24 cellular contexts compared by ENCODE assay signal in genomic region chr15:98941595-98942255, GRCh38.
DNase-seq lines count a peak whose midpoint lies in the region; ATAC-seq, FAIRE-seq and TF ChIP-seq lines count a peak whose summit lies in the region.
"Had no signal": no experiment of that assay in that cellular context is flagged by ENCODE, and none has a peak within 500 bp of the region (broad histone marks: within the 10 kb centered on the region; RNA-seq: fewer than 3 reads in every experiment).

No MANE protein-coding gene starts in this region.

- no peak overlapping the region for H3K4me3 ChIP-seq in LNCaP clone FGC (ENCODE audit: low read depth, low read length)
- no peak overlapping the region for H3K4me3 ChIP-seq in pancreas
- H3K4me3 ChIP-seq in upper lobe of right lung, result no peak overlapping the region

- WGBS in pancreas, 2 donors, result 54 to 55% methylated on average over 5 of the region's 5 CpGs

- no peaks in the 10 kb centered on the region for H3K27me3 ChIP-seq in pancreas
- no peaks in the 10 kb centered on the region for H3K27me3 ChIP-seq in upper lobe of right lung

- H3K36me3 Mint-ChIP-seq in chondrocyte (ENCODE audit: low read depth), result peaks cover 43% of the 10 kb centered on the region

- peaks cover 0 to 22% (median 7%) of the 10 kb centered on the region in 3 donors for H3K36me3 ChIP-seq in pancreas
- H3K36me3 ChIP-seq in upper lobe of right lung, result peaks cover 53% of the 10 kb centered on the region

- no peak overlapping the region for H3K4me3 Mint-ChIP-seq in chondrocyte (ENCODE audit: unreplicated experiment)
- H3K4me3 Mint-ChIP-seq: activated CD8-positive, alpha-beta T cell treated with anti-CD3 and anti-CD28 coated beads, Interleukin-2, amount 10 ng/mL, durations not matched to agents 7 days and 5 days; activated naive CD4-positive, alpha-beta T cell treated with anti-CD3 and anti-CD28 coated beads for 36 hours; activated T-cell treated with anti-CD3 and anti-CD28 coated beads, Interleukin-2, amount 50 U/mL, for 24 hours had no signal

- no peaks in the 10 kb centered on the region for H3K9me3 ChIP-seq in pancreas
- no peaks in the 10 kb centered on the region for H3K9me3 ChIP-seq in upper lobe of right lung

- H3K27ac Mint-ChIP-seq in chondrocyte (ENCODE audit: unreplicated experiment), result peak overlapping the region; percentile 70
- H3K27ac Mint-ChIP-seq: activated CD8-positive, alpha-beta T cell treated with anti-CD3 and anti-CD28 coated beads, Interleukin-2, amount 10 ng/mL, durations not matched to agents 7 days and 5 days; activated naive CD4-positive, alpha-beta T cell treated with anti-CD3 and anti-CD28 coated beads for 36 hours; activated T-cell treated with anti-CD3 and anti-CD28 coated beads, Interleukin-2, amount 50 U/mL, for 24 hours had no signal

- H3K4me1 Mint-ChIP-seq in chondrocyte (ENCODE audit: low read depth), result peaks cover 44% of the 10 kb centered on the region

- TF ChIP-seq CTCF in LNCaP clone FGC (IDR thresholded peaks at IDR 0.05; ENCODE audit: control insufficient read depth, extremely low read depth, insufficient read depth), result no peak
- TF ChIP-seq CTCF in chondrocyte (IDR thresholded peaks at IDR 0.05), result no peak
- no peak for TF ChIP-seq CTCF in pancreas (IDR thresholded peaks at IDR 0.05)
- no peak for TF ChIP-seq CTCF in upper lobe of right lung (IDR thresholded peaks at IDR 0.05)

- H3K4me1 ChIP-seq in pancreas (peaks cover 13 to 27% (median 17%) of the 10 kb centered on the region in 3 donors), upper lobe of right lung (no peaks in the 10 kb centered on the region)

- no peaks in the 10 kb centered on the region for H3K27me3 Mint-ChIP-seq in chondrocyte (ENCODE audit: low read depth)
- H3K27me3 Mint-ChIP-seq: activated T-cell treated with anti-CD3 and anti-CD28 coated beads, Interleukin-2, amount 50 U/mL, for 24 hours had no signal

- no peaks in the 10 kb centered on the region for H3K9me3 Mint-ChIP-seq in chondrocyte (ENCODE audit: low read depth)
- H3K9me3 Mint-ChIP-seq: activated naive CD4-positive, alpha-beta T cell treated with anti-CD3 and anti-CD28 coated beads for 36 hours; activated T-cell treated with anti-CD3 and anti-CD28 coated beads, Interleukin-2, amount 50 U/mL, for 24 hours had no signal

- intact Hi-C loops in pancreas (cut with DNase I), result no loop called here
- intact Hi-C loops in upper lobe of right lung (cut with DNase I), result no loop called here

- ATAC-seq in pancreas (peak; percentile 33 to 76 (median 50)), upper lobe of right lung (peak; percentile 75), GM19324 (IDR thresholded peaks at IDR 0.05; ENCODE audit: low FRiP score, unreplicated experiment) (no peak), GM21529 (IDR thresholded peaks at IDR 0.05; ENCODE audit: unreplicated experiment) (no peak)
- ATAC-seq: activated CD8-positive, alpha-beta T cell treated with anti-CD3 and anti-CD28 coated beads, Interleukin-2, amount 10 ng/mL, durations not matched to agents 7 days and 5 days had no signal

- peak overlapping the region in 1 of 4 donors; percentile 20 for H3K27ac ChIP-seq in pancreas
- H3K27ac ChIP-seq in upper lobe of right lung, result peak overlapping the region; percentile 28
- H3K27ac ChIP-seq: RWPE1 had no signal

- no peak for FAIRE-seq in pancreas (lab: Jason Lieb, UNC)
- FAIRE-seq: HTR-8/SVneo had no signal

- peak; percentile 78 for DNase-seq in LNCaP clone FGC (ENCODE audit: low read depth)
- DNase-seq in chondrocyte (ENCODE audit: low spot score), result no peak
- DNase-seq in pancreas, result no peak
- no peak for DNase-seq in upper lobe of right lung
- no peak for DNase-seq in NCI-H146 treated with DMSO at 0.1 percent for 48 hours (lab: John Stamatoyannopoulos, UW; ENCODE audit: unreplicated experiment)
- DNase-seq: activated CD4-positive, CD25-positive, alpha-beta regulatory T cell treated with anti-CD3 and anti-CD28 coated beads, Interleukin-2, amount 50 U/mL, for 72 hours; activated CD8-positive, alpha-beta T cell treated with anti-CD3 and anti-CD28 coated beads, Interleukin-2, amount 10 ng/mL, durations not matched to agents 7 days and 5 days; activated naive CD4-positive, alpha-beta T cell treated with anti-CD3 and anti-CD28 coated beads for 36 hours; activated T-cell treated with anti-CD3 and anti-CD28 coated beads, Interleukin-2, amount 50 U/mL, for 24 hours; AML-193; aorta; cerebellar nuclear complex; erythroblast; HCEC 1CT; Kasumi-1; NCI-H1092 treated with DMSO at 0.1 percent for 48 hours; NCI-H2081 treated with DMSO at 0.1 percent for 48 hours; NCI-H524; stimulated activated CD4-positive, alpha-beta T cell treated with anti-CD3 and anti-CD28 coated beads, Interleukin-15, amount 100 ng/mL, for 24 hours; T1000 had no signal

Comparison
In these comparisons a context has a peak if more than half of its experiments do, and no peak if none do; other contexts are left out.
1. ATAC-seq: peak in pancreas (4 of 4) and upper lobe of right lung (single experiment); none in GM19324 (single experiment) and GM21529 (single experiment).